11 cellular contexts compared by ENCODE assay signal in the genomic region with DNA sequence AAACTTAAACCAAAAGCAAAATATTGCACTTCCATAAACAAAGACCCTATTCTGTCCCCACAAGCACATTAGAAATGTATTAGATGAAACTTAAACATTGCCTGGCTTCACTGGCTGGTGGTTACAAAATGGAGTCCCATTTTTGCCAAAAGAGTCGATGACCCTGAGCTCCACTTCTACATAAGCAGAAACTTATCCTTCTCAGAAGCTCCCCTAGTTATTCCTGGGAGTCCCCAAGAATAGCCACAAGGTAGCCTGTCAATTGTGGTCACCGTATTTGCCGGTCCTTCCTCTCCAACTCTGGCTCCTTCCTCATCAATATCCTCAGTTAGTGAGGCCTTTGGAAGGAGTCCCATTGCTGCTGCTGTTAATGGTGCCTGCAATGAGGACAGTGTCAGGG. TPM values are rescaled to one million over a fixed set of nuclear protein-coding genes. Genes with fewer than 3 reads are reported as not detected.
"Had no signal": no experiment of that assay in that cellular context is flagged by ENCODE, and none has a peak within 500 bp of the region (broad histone marks: within the 10 kb centered on the region; RNA-seq: fewer than 3 reads in every experiment).

No MANE protein-coding gene starts in this region.

- H3K27ac ChIP-seq: GM23248, HL-60 had no signal

- ATAC-seq: HepG2, K562 had no signal

- H3K27ac Mint-ChIP-seq: H9, HFFc6 had no signal

- DNase-seq: GM23248, GOT3, H9, HCEC 1CT, HFFc6, KG1 had no signal

- H3K9me3 Mint-ChIP-seq: H9, HFFc6 had no signal

- H3K9ac ChIP-seq: GM23248 had no signal

- H3K4me3 Mint-ChIP-seq: H9, HFFc6 had no signal

- H2AFZ ChIP-seq: GM23248 had no signal

- H3K4me3 ChIP-seq: GM23248, K562 had no signal

RNA-seq across cellular contexts. Expression of gene CDCP2, which starts 37.3 kb away (rescaled TPM):
- total RNA-seq: GM23248, H4, H9, HepG2, HFFc6, HT1080, K562 had no signal
- polyA plus RNA-seq: GM23248, HepG2, K562 had no signal
